8 cellular contexts compared by ENCODE assay signal in the genomic region with DNA sequence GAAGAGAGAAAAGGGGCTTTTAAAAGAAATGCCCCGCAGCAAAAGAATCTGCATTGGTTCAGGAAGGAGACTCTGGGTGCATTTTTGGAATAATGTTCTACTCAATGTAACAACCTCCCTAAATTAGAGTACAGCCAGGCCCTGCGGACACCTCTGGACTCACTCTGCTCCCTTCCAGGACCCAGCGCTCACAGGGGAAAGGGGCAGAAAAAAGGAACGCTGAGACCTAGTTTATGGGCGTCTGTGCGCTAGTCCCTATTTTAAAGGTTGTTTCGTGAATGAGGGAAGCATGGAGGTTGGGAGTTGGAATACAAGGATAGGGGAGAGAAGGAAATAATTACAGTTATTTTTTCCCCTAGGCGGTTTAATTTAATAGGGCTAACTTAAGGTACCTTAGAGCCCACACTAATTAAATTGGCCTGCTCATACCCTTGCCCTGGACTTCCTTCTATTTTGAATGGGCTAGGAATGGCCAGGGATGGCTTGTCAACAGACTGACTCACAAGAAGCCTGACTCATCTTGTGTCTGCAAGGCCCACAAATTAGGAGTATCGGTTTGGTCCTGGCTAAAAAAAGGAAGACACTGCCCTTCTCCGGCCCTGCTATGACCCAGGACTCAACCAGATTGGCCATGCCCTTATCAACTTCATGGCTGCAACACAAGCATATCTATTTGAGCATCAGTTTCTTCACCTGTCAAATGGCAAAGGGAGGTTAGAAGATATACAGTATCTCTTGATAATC. TPM values are rescaled to one million over a fixed set of nuclear protein-coding genes. Genes with fewer than 3 reads are reported as not detected.
DNase-seq lines count a peak whose midpoint lies in the region; ATAC-seq and TF ChIP-seq lines count a peak whose summit lies in the region.

No MANE protein-coding gene starts in this region.

- TF ChIP-seq CTCF in adrenal gland (IDR thresholded peaks at IDR 0.05) = no peak

- peak overlapping the region; percentile 96 to 98 (median 96) for H3K27ac Mint-ChIP-seq in IgD-negative memory B cell
- peak overlapping the region; percentile 61 for H3K27ac Mint-ChIP-seq in stimulated activated effector memory CD8-positive, alpha-beta T cell treated with anti-CD3 and anti-CD28 coated beads, Interleukin-12 subunit alpha, Interleukin-12 subunit beta, amount 100 ng/mL, for 72 hours

- no peaks in the 10 kb centered on the region for H3K9me3 ChIP-seq in adrenal gland (replicated peaks in 1 of 3)

- H3K4me3 Mint-ChIP-seq in IgD-negative memory B cell = peak overlapping the region; percentile 93 to 100 (median 98)
- H3K4me3 Mint-ChIP-seq in stimulated activated effector memory CD8-positive, alpha-beta T cell treated with anti-CD3 and anti-CD28 coated beads, Interleukin-12 subunit alpha, Interleukin-12 subunit beta, amount 100 ng/mL, for 72 hours = peak overlapping the region; percentile 82

- H3K4me1 ChIP-seq in adrenal gland (replicated peaks in 1 of 2) = peaks cover 17 to 32% of the 10 kb centered on the region in 2 donors

- no peak for TF ChIP-seq POLR2A in adrenal gland (IDR thresholded peaks at IDR 0.05)

- no peak for ATAC-seq in stimulated activated effector memory CD8-positive, alpha-beta T cell treated with anti-CD3 and anti-CD28 coated beads, Interleukin-12 subunit alpha, Interleukin-12 subunit beta, amount 100 ng/mL, for 72 hours
- ATAC-seq in GM21619 (IDR thresholded peaks at IDR 0.05; ENCODE audit: unreplicated experiment) = no peak

- peak overlapping the region; percentile 84 to 95 (median 92) for H3K27ac ChIP-seq in adrenal gland

- peaks cover 3% of the 10 kb centered on the region for H3K36me3 Mint-ChIP-seq in IgD-negative memory B cell
- H3K36me3 Mint-ChIP-seq in stimulated activated effector memory CD8-positive, alpha-beta T cell treated with anti-CD3 and anti-CD28 coated beads, Interleukin-12 subunit alpha, Interleukin-12 subunit beta, amount 100 ng/mL, for 72 hours = peaks cover 26% of the 10 kb centered on the region

- H3K36me3 ChIP-seq in adrenal gland (replicated peaks in 1 of 2) = no peaks in the 10 kb centered on the region

- intact Hi-C loops in adrenal gland (cut with DNase I) = loop anchor here (2.0 to 10.0 kb wide), 3 partner anchors 79 to 286 kb away; no protein-coding TSS in a partner anchor

- DNase-seq in CMK (ENCODE audit: low read depth) = peak; percentile 43
- peak; percentile 48 to 78 (median 72) for DNase-seq in adrenal gland
- DNase-seq in iris pigment epithelial cell (ENCODE audit: low read depth) = peak; percentile 88
- no peak for DNase-seq in stimulated activated effector memory CD8-positive, alpha-beta T cell treated with anti-CD3 and anti-CD28 coated beads, Interleukin-12 subunit alpha, Interleukin-12 subunit beta, amount 100 ng/mL, for 72 hours (ENCODE audit: low spot score in 2 of 2)
- DNase-seq in NCI-H1930 (lab: John Stamatoyannopoulos, UW) = no peak
- DNase-seq in middle frontal gyrus (ENCODE audit: extremely low spot score, low spot score) = no peak

- no peaks in the 10 kb centered on the region for H3K27me3 ChIP-seq in adrenal gland

- peaks cover 0 to 1% (median 0%) of the 10 kb centered on the region in 3 donors for H3K9me3 Mint-ChIP-seq in IgD-negative memory B cell
- no peaks in the 10 kb centered on the region for H3K9me3 Mint-ChIP-seq in stimulated activated effector memory CD8-positive, alpha-beta T cell treated with anti-CD3 and anti-CD28 coated beads, Interleukin-12 subunit alpha, Interleukin-12 subunit beta, amount 100 ng/mL, for 72 hours

- WGBS in adrenal gland, 4 donors = 49 to 53% (median 50%) methylated on average over 10 of the region's 10 CpGs

- H3K4me1 Mint-ChIP-seq in IgD-negative memory B cell = peaks cover 36 to 39% (median 38%) of the 10 kb centered on the region in 3 donors
- H3K4me1 Mint-ChIP-seq in stimulated activated effector memory CD8-positive, alpha-beta T cell treated with anti-CD3 and anti-CD28 coated beads, Interleukin-12 subunit alpha, Interleukin-12 subunit beta, amount 100 ng/mL, for 72 hours = peaks cover 57% of the 10 kb centered on the region

- no peak overlapping the region for H3K4me3 ChIP-seq in adrenal gland

- H3K27me3 Mint-ChIP-seq in IgD-negative memory B cell = peaks cover 5% of the 10 kb centered on the region

RNA-seq across cellular contexts. Expression of gene SSBP3, which starts 1.9 kb away (rescaled TPM):
- polyA plus RNA-seq in IgD-negative memory B cell (6.6 TPM), adrenal gland (100 to 1,000 TPM in 1 of 3 donors, 10 to 100 TPM in 2; 70.8 to 150 (median 86.5) TPM)
- total RNA-seq in adrenal gland = 10 to 100 TPM; 17.9 to 91.5 (median 55.4) TPM

Comparison
In these comparisons a context has a peak if more than half of its experiments do, and no peak if none do; other contexts are left out.
1. DNase-seq: peak in CMK (single experiment), adrenal gland (7 of 7) and iris pigment epithelial cell (single experiment); none in stimulated activated effector memory CD8-positive, alpha-beta T cell treated with anti-CD3 and anti-CD28 coated beads, Interleukin-12 subunit alpha, Interleukin-12 subunit beta, amount 100 ng/mL, for 72 hours (0 of 2), NCI-H1930 (0 of 2) and middle frontal gyrus (single experiment).